27 cellular contexts compared by ENCODE assay signal in the genomic region with DNA sequence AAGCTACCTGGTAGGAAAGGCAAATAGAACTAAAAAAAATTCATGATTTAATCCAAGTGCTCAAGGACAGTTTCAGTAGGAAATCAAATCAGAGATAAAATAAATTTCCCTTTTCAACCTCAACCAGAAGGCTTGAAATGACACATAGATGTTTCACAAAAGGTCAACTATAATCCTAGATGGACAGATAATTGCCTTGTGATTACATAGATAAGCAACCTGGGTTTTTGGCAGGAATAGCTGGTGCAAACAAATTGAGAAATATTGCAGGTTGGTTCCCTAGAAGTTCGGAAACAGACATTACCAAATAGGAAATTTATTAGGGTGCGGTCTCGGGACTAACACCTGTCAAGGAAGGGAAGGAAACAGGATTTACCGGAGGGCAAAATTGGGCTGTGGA.
"Had no signal": no experiment of that assay in that cellular context is flagged by ENCODE, and none has a peak within 500 bp of the region (broad histone marks: within the 10 kb centered on the region; RNA-seq: fewer than 3 reads in every experiment).

No MANE protein-coding gene starts in this region.

- DNase-seq: natural killer cell; occipital lobe; ovary; posterior cingulate gyrus; psoas muscle; right lobe of liver; sigmoid colon; stimulated activated CD4-positive, alpha-beta T cell treated with anti-CD3 and anti-CD28 coated beads, Interleukin-1b, Interleukin-23, amount 100 ng/mL, for 48 hours; stimulated activated CD4-positive, alpha-beta T cell treated with anti-CD3 and anti-CD28 coated beads, Interleukin-4, amount 100 ng/mL, for 1 hour; stimulated activated CD4-positive, alpha-beta T cell treated with anti-CD3 and anti-CD28 coated beads, Interleukin-4, amount 100 ng/mL, for 4 hours; stimulated activated CD8-positive, alpha-beta memory T cell treated with anti-CD3 and anti-CD28 coated beads, Interleukin-4, amount 100 ng/mL, for 48 hours; stimulated activated naive CD8-positive, alpha-beta T cell treated with anti-CD3 and anti-CD28 coated beads, Interleukin-15, Interleukin-2, amounts not matched to agents 100 U/mL and 50 U/mL, for 24 hours; substantia nigra; testis; transverse colon; upper lobe of right lung; uterus had no signal

- H3K9ac ChIP-seq: neural progenitor cell, parathyroid adenoma had no signal

- H2AFZ ChIP-seq: neural progenitor cell, parathyroid adenoma had no signal

- H3K27ac ChIP-seq: neural progenitor cell, ovary, parathyroid adenoma, psoas muscle, right lobe of liver, sigmoid colon, suprapubic skin, testis, transverse colon, upper lobe of right lung had no signal

- ATAC-seq: naive thymus-derived CD4-positive, alpha-beta T cell; stimulated activated memory B cell treated with anti-CD40 and anti-IgM and Interleukin-4, amounts not matched to agents 10 μg/mL and 1 μg/mL and 100 μg/mL, for 72 hours; stimulated activated naive CD8-positive, alpha-beta T cell treated with anti-CD3 and anti-CD28 coated beads, Interleukin-15, Interleukin-2, amounts not matched to agents 100 U/mL and 50 U/mL, for 24 hours had no signal

- H3K4me1 Mint-ChIP-seq: natural killer cell had no signal

- H3K79me2 ChIP-seq: parathyroid adenoma had no signal

- H3K27me3 Mint-ChIP-seq: naive thymus-derived CD4-positive, alpha-beta T cell; progenitor cell of endocrine pancreas; stimulated activated memory B cell treated with anti-CD40 and anti-IgM and Interleukin-4, amounts not matched to agents 10 μg/mL and 1 μg/mL and 100 μg/mL, for 72 hours; type B pancreatic cell had no signal

- H3K36me3 ChIP-seq: neural progenitor cell, ovary, right lobe of liver, sigmoid colon, suprapubic skin, tibial artery, transverse colon, upper lobe of right lung, uterus had no signal

- H3K4me3 ChIP-seq: neural progenitor cell, ovary, psoas muscle, right lobe of liver, sigmoid colon, suprapubic skin, testis, tibial artery, transverse colon, upper lobe of right lung, uterus had no signal

- H3K9me3 Mint-ChIP-seq: natural killer cell; nephron; stimulated activated memory B cell treated with anti-CD40 and anti-IgM and Interleukin-4, amounts not matched to agents 10 μg/mL and 1 μg/mL and 100 μg/mL, for 72 hours; type B pancreatic cell had no signal

- H3K4me2 ChIP-seq: neural progenitor cell had no signal

- FAIRE-seq: small intestine had no signal

- H3K9me3 ChIP-seq: ovary, psoas muscle, right lobe of liver, sigmoid colon, suprapubic skin, testis, tibial artery, transverse colon, upper lobe of right lung, uterus had no signal

- H3K36me3 Mint-ChIP-seq: natural killer cell; neural progenitor cell; stimulated activated memory B cell treated with anti-CD40 and anti-IgM and Interleukin-4, amounts not matched to agents 10 μg/mL and 1 μg/mL and 100 μg/mL, for 72 hours; type B pancreatic cell had no signal

- H3K4me1 ChIP-seq: parathyroid adenoma, psoas muscle had no signal

- H3K27ac Mint-ChIP-seq: natural killer cell; nephron; neural progenitor cell; progenitor cell of endocrine pancreas; stimulated activated memory B cell treated with anti-CD40 and anti-IgM and Interleukin-4, amounts not matched to agents 10 μg/mL and 1 μg/mL and 100 μg/mL, for 72 hours; type B pancreatic cell had no signal

- H3K4me3 Mint-ChIP-seq: natural killer cell; nephron; neural progenitor cell; stimulated activated memory B cell treated with anti-CD40 and anti-IgM and Interleukin-4, amounts not matched to agents 10 μg/mL and 1 μg/mL and 100 μg/mL, for 72 hours; type B pancreatic cell had no signal

- H3K27me3 ChIP-seq: neural progenitor cell, ovary, right lobe of liver, sigmoid colon, suprapubic skin, testis, tibial artery, transverse colon, upper lobe of right lung, uterus had no signal
